In genomic region chr15:68201153-68201878, GRCh38 we compare ENCODE assay signal across 18 cellular contexts. TPM values are rescaled to one million over a fixed set of nuclear protein-coding genes. Genes with fewer than 3 reads are reported as not detected.
DNase-seq lines count a peak whose midpoint lies in the region; ATAC-seq, FAIRE-seq and TF ChIP-seq lines count a peak whose summit lies in the region.
"Had no signal": no experiment of that assay in that cellular context is flagged by ENCODE, and none has a peak within 500 bp of the region (broad histone marks: within the 10 kb centered on the region; RNA-seq: fewer than 3 reads in every experiment).

No MANE protein-coding gene starts in this region.

- FAIRE-seq in GM12878 (lab: Jason Lieb, UNC) (no peak), GM12892 (lab: Jason Lieb, UNC) (no peak)
- FAIRE-seq: frontal cortex had no signal

- H3K4me2 ChIP-seq in H9 (ENCODE audit: insufficient read depth, insufficient read length, low read length) (no peak overlapping the region), GM12878 (ENCODE audit: control insufficient read depth, insufficient read depth) (no peak overlapping the region)

- no peak overlapping the region for H3K4me3 Mint-ChIP-seq in CD4-positive, alpha-beta T cell
- H3K4me3 Mint-ChIP-seq in H9 (no peak overlapping the region; a peak in 1 of 5 replicates), immature natural killer cell (no peak overlapping the region)
- H3K4me3 Mint-ChIP-seq: activated CD4-positive, alpha-beta memory T cell treated with anti-CD3 and anti-CD28 coated beads for 36 hours had no signal

- H4K20me1 ChIP-seq in H9 (ENCODE audit: control insufficient read depth, insufficient read depth, insufficient read length) = no peaks in the 10 kb centered on the region
- no peaks in the 10 kb centered on the region for H4K20me1 ChIP-seq in GM12878 (ENCODE audit: control insufficient read depth, insufficient read depth)

- no peaks in the 10 kb centered on the region for H3K27me3 ChIP-seq in CD4-positive, alpha-beta T cell (ENCODE audit: control insufficient read depth, insufficient read depth, low read length)
- H3K27me3 ChIP-seq in H9 (ENCODE audit: insufficient read depth, low read length) (no peaks in the 10 kb centered on the region), GM12878 (replicated peaks in 1 of 2; ENCODE audit: control insufficient read depth in 2 of 2, insufficient read depth in 2 of 2, low read length in 1 of 2) (no peaks in the 10 kb centered on the region), muscle layer of duodenum (ENCODE audit: low read depth, low read length) (no peaks in the 10 kb centered on the region), transverse colon (no peaks in the 10 kb centered on the region)
- H3K27me3 ChIP-seq: thyroid gland had no signal

- no peaks in the 10 kb centered on the region for H3K9me3 ChIP-seq in CD4-positive, alpha-beta T cell (ENCODE audit: control insufficient read depth, low read length)
- H3K9me3 ChIP-seq in H9 (ENCODE audit: control insufficient read depth, low read depth, low read length) (no peaks in the 10 kb centered on the region), GM12878 (replicated peaks; ENCODE audit: control insufficient read depth, insufficient read depth, low read length) (no peaks in the 10 kb centered on the region), muscle layer of duodenum (ENCODE audit: control insufficient read depth in 1 of 2, low read length in 2 of 2) (no peaks in the 10 kb centered on the region), transverse colon (no peaks in the 10 kb centered on the region)
- H3K9me3 ChIP-seq: thyroid gland had no signal

- peaks cover 6% of the 10 kb centered on the region for H3K4me1 ChIP-seq in H9 (ENCODE audit: insufficient read depth, low read length)
- no peaks in the 10 kb centered on the region; the same call in 1 of the 2 replicates for H3K4me1 ChIP-seq in GM12878 (ENCODE audit: control insufficient read depth, insufficient read depth, low read length)
- H3K4me1 ChIP-seq in muscle layer of duodenum (ENCODE audit: control insufficient read depth in 1 of 2, insufficient read depth in 2 of 2, low read length in 2 of 2) = peaks cover 12 to 27% of the 10 kb centered on the region in 2 donors
- peaks cover 12 to 62% (median 43%) of the 10 kb centered on the region in 4 donors for H3K4me1 ChIP-seq in transverse colon

- H3K79me2 ChIP-seq in H9 (ENCODE audit: insufficient read depth, low read length) (no peaks in the 10 kb centered on the region), GM12878 (ENCODE audit: control insufficient read depth, insufficient read depth, low read length) (no peaks in the 10 kb centered on the region)

- TF ChIP-seq POLR2A in GM12878 (IDR thresholded peaks at IDR 0.05; ENCODE audit: low read depth, low read length) = 0 out of 2 replicates have a peak, but pooled peaks have one; percentile 12
- no peak for TF ChIP-seq POLR2A in GM12892 (IDR thresholded peaks at IDR 0.05; ENCODE audit: low read depth, low read length)
- no peak for TF ChIP-seq POLR2A in transverse colon (IDR thresholded peaks at IDR 0.05)

- in situ Hi-C loops in GM12878 (cut with MboI) (no loop called here), transverse colon (cut with MboI; ENCODE audit: low pct_ligation_motif_present in 1 of 4, low pct_unique_long_range_greater_than_20kb in 1 of 4, low sequenced_read_pairs in 3 of 4) (no loop called here)

- intact Hi-C loops in CD4-positive, alpha-beta T cell (cut with DNase I, micrococcal nuclease) = no loop called here
- intact Hi-C loops in GM12878 (cut with micrococcal nuclease; ENCODE audit: unreplicated experiment) (no loop called here), transverse colon (cut with DNase I; ENCODE audit: low total_unique reads) (no loop called here)

- POLR2A ChIA-PET in CD4-positive, alpha-beta T cell (lab: Charles Lee) = no interaction called here
- POLR2A ChIA-PET in GM12878 (lab: Charles Lee) = no interaction called here

- H3K23ac ChIP-seq in H9 (ENCODE audit: insufficient read length, low read depth, low read length) = no peak overlapping the region

- DNase-seq in CD4-positive, alpha-beta T cell = no peak
- DNase-seq in H9 (no peak), GM12878 (ENCODE audit: low read depth, low spot score) (no peak), immature natural killer cell (no peak), NCI-H1694 (lab: John Stamatoyannopoulos, UW) (no peak), GM12892 (ENCODE audit: insufficient read length) (no peak), transverse colon (no peak)
- DNase-seq: activated CD4-positive, alpha-beta memory T cell treated with anti-CD3 and anti-CD28 coated beads for 36 hours; GDM1; left ventricle myocardium superior; NCI-H1105 treated with DMSO at 0.1 percent for 48 hours; NCI-H748 treated with DMSO at 0.1 percent for 48 hours; thyroid gland had no signal

- H3K36me3 Mint-ChIP-seq in CD4-positive, alpha-beta T cell (ENCODE audit: low read depth) = no peaks in the 10 kb centered on the region
- H3K36me3 Mint-ChIP-seq in H9 (ENCODE audit: insufficient read depth in 1 of 3, low read depth in 3 of 3) = peaks cover 0 to 13% (median 4%) of the 10 kb centered on the region in 3 experiments; a peak in 5 of 7 replicates
- no peaks in the 10 kb centered on the region for H3K36me3 Mint-ChIP-seq in immature natural killer cell

- RAD21 ChIA-PET in GM12878 (lab: Charles Lee; ENCODE audit: unreplicated experiment) = no interaction called here

- no peak overlapping the region for H3K18ac ChIP-seq in H9 (ENCODE audit: insufficient read length, low read depth, low read length)

- no peak overlapping the region for H2BK12ac ChIP-seq in H9 (ENCODE audit: insufficient read length, low read depth, low read length)

- H3K9ac ChIP-seq in H9 (ENCODE audit: extremely low read depth, insufficient read length, low read length) = no peak overlapping the region
- no peak overlapping the region for H3K9ac ChIP-seq in GM12878 (ENCODE audit: control insufficient read depth, insufficient read depth, low read length)

- H4K5ac ChIP-seq in H9 (ENCODE audit: insufficient read length, low read depth, low read length) = no peak overlapping the region

- no peak overlapping the region for H2AK5ac ChIP-seq in H9 (ENCODE audit: insufficient read length, low read length)

- no peaks in the 10 kb centered on the region for H3K23me2 ChIP-seq in H9 (ENCODE audit: insufficient read length, low read depth, low read length, poor library complexity, severe bottlenecking)

- no peaks in the 10 kb centered on the region for H3K79me1 ChIP-seq in H9 (ENCODE audit: insufficient read depth, low read depth, low read length, poor library complexity, severe bottlenecking)

- no peaks in the 10 kb centered on the region for H3K4me1 Mint-ChIP-seq in CD4-positive, alpha-beta T cell (ENCODE audit: low read depth)
- peaks cover 32 to 48% of the 10 kb centered on the region in 2 experiments for H3K4me1 Mint-ChIP-seq in H9
- peaks cover 0 to 2% of the 10 kb centered on the region in 2 donors for H3K4me1 Mint-ChIP-seq in immature natural killer cell

- H3K27ac Mint-ChIP-seq in CD4-positive, alpha-beta T cell = peak overlapping the region; percentile 6
- H3K27ac Mint-ChIP-seq in H9 (peak overlapping the region; percentile 26 to 87 (median 28); a peak in 5 of 7 replicates), immature natural killer cell (no peak overlapping the region)
- H3K27ac Mint-ChIP-seq: activated CD4-positive, alpha-beta memory T cell treated with anti-CD3 and anti-CD28 coated beads for 36 hours; progenitor cell of endocrine pancreas had no signal

- TF ChIP-seq RAD21 in GM12878 (IDR thresholded peaks at IDR 0.05; ENCODE audit: insufficient read depth, low read depth, low read length) = no peak

- H2BK15ac ChIP-seq in H9 (ENCODE audit: low read depth, low read length) = no peak overlapping the region

- ATAC-seq in CD4-positive, alpha-beta T cell (ENCODE audit: poor library complexity) = no peak
- ATAC-seq in GM12878 = no peak
- ATAC-seq: left ventricle myocardium superior had no signal

- H4K91ac ChIP-seq in H9 (ENCODE audit: insufficient read length, low read depth, low read length) = no peak overlapping the region

- H4K8ac ChIP-seq in H9 (replicated peaks; ENCODE audit: insufficient read length, low read depth, low read length) = no peak overlapping the region

- H3K27me3 Mint-ChIP-seq in CD4-positive, alpha-beta T cell = no peaks in the 10 kb centered on the region
- no peaks in the 10 kb centered on the region; the same call in none of the 2 replicates for H3K27me3 Mint-ChIP-seq in H9 (ENCODE audit: low read depth)
- H3K27me3 Mint-ChIP-seq in immature natural killer cell (ENCODE audit: low read depth in 3 of 3) = no peaks in the 10 kb centered on the region
- H3K27me3 Mint-ChIP-seq: activated CD4-positive, alpha-beta memory T cell treated with anti-CD3 and anti-CD28 coated beads for 36 hours; progenitor cell of endocrine pancreas had no signal

- no peak overlapping the region for H2BK120ac ChIP-seq in H9 (ENCODE audit: low read depth, low read length, poor library complexity, severe bottlenecking)

- CTCF ChIA-PET in CD4-positive, alpha-beta T cell (lab: Charles Lee) = no interaction called here
- CTCF ChIA-PET in GM12878 (lab: Yijun Ruan, JAX) = no interaction called here

- no peak overlapping the region; the same call in 1 of the 2 replicates for H3K14ac ChIP-seq in H9 (ENCODE audit: insufficient read depth, low read length)

- BruUV-seq in GM12878 (replicated peaks; lab: Mats Ljungman, UMichigan) = no TSS peak

- TF ChIP-seq EP300 in GM12878 (IDR thresholded peaks at IDR 0.05; ENCODE audit: borderline replicate concordance in 1 of 2, control insufficient read depth in 1 of 2, low read depth in 2 of 2, low read length in 2 of 2) (no peak), transverse colon (IDR thresholded peaks at IDR 0.05; ENCODE audit: low read depth) (no peak)

- H3K36me3 ChIP-seq in GM12878 (ENCODE audit: control insufficient read depth in 2 of 2, insufficient read depth in 2 of 2, low read length in 1 of 2) (peaks cover 2 to 4% of the 10 kb centered on the region in 2 experiments; a peak in 3 of 4 replicates), muscle layer of duodenum (ENCODE audit: control insufficient read depth in 1 of 2, insufficient read depth in 2 of 2, low read length in 2 of 2) (peaks cover 0 to 2% of the 10 kb centered on the region in 2 donors), transverse colon (no peaks in the 10 kb centered on the region)
- H3K36me3 ChIP-seq: thyroid gland had no signal

- no CpG with 5 or more reads among the region's 7 CpGs for WGBS in H9 (ENCODE audit: extremely low coverage, insufficient read length, low lambda C conversion rate)
- WGBS in GM12878 (ENCODE audit: insufficient coverage, insufficient replicate concordance, low lambda C conversion rate, missing lambda C conversion rate) = 81% methylated on average over 7 of the region's 7 CpGs
- WGBS in transverse colon (ENCODE audit: low coverage in 1 of 2), 2 donors = 89 to 100% methylated on average over 3 to 7 of the region's 7 CpGs

- H3K4me3 ChIP-seq in GM12878 = no peak overlapping the region
- no peak overlapping the region for H3K4me3 ChIP-seq in muscle layer of duodenum (ENCODE audit: low read depth in 1 of 2, low read length in 2 of 2)
- H3K4me3 ChIP-seq in transverse colon = no peak overlapping the region
- H3K4me3 ChIP-seq: skin epidermis, thyroid gland had no signal

- H2AFZ ChIP-seq in H9 (ENCODE audit: low read length) (no peak overlapping the region), GM12878 (ENCODE audit: control insufficient read depth, low read depth, low read length) (no peak overlapping the region)

- SMC1A ChIA-PET in GM12878 (lab: Charles Lee; ENCODE audit: uncharacterized antibody, unreplicated experiment) = interaction anchor here (1.3 kb wide), 1 partner anchor 338 kb away, joined by 3 read pairs; no protein-coding TSS in a partner anchor

- no peak overlapping the region for H2BK5ac ChIP-seq in H9 (ENCODE audit: insufficient read length, low read length)

- H3K56ac ChIP-seq in H9 (ENCODE audit: insufficient read length, low read depth, low read length) = no peak overlapping the region

- no peak overlapping the region for H2BK20ac ChIP-seq in H9 (ENCODE audit: low read depth, low read length, poor library complexity, severe bottlenecking)

- H3K27ac ChIP-seq in CD4-positive, alpha-beta T cell (ENCODE audit: low read depth, low read length) = no peak overlapping the region
- no peak overlapping the region for H3K27ac ChIP-seq in H9 (ENCODE audit: insufficient read length, low read depth, low read length)
- no peak overlapping the region for H3K27ac ChIP-seq in GM12878 (ENCODE audit: control insufficient read depth, insufficient read depth)
- peak overlapping the region; percentile 39 for H3K27ac ChIP-seq in muscle layer of duodenum (ENCODE audit: low read length)
- no peak overlapping the region for H3K27ac ChIP-seq in transverse colon
- H3K27ac ChIP-seq: epithelial cell of prostate, thyroid gland had no signal

- H3K4ac ChIP-seq in H9 (ENCODE audit: low read depth, low read length) = no peak overlapping the region

- H3K9me3 Mint-ChIP-seq in CD4-positive, alpha-beta T cell = no peaks in the 10 kb centered on the region
- H3K9me3 Mint-ChIP-seq in H9 (no peaks in the 10 kb centered on the region), immature natural killer cell (no peaks in the 10 kb centered on the region)
- H3K9me3 Mint-ChIP-seq: activated CD4-positive, alpha-beta memory T cell treated with anti-CD3 and anti-CD28 coated beads for 36 hours had no signal

- TF ChIP-seq CTCF in CD4-positive, alpha-beta T cell (IDR thresholded peaks at IDR 0.05) = no peak
- TF ChIP-seq CTCF in H9 (conservative IDR thresholded peaks at IDR 0.05) (no peak), GM12878 (IDR thresholded peaks at IDR 0.05 in 2 of 3, conservative IDR thresholded peaks at IDR 0.05 in 1 of 3; ENCODE audit: control insufficient read depth in 2 of 3, extremely low read depth in 1 of 3, insufficient read depth in 1 of 3, low read depth in 3 of 3, low read length in 3 of 3) (no peak), transverse colon (IDR thresholded peaks at IDR 0.05) (no peak)

- H3T11ph ChIP-seq in H9 (ENCODE audit: low read length) = no peak overlapping the region

RNA-seq across cellular contexts. Expression of gene CALML4, which starts 3.8 kb away (rescaled TPM):
- total RNA-seq in CD4-positive, alpha-beta T cell = 1 to 10 TPM; 1.5 to 2.0 TPM
- 8.2 and 11.8 TPM in 2 replicates for total RNA-seq in H9 (2021)
- 21.2 and 21.8 TPM in 2 replicates for total RNA-seq in GM12878 (2013; cell fraction: nucleolus; rRNA removed)
- 5.5 TPM in 2 replicates for total RNA-seq in GM12878 (2014; rRNA removed)
- 10.3 and 10.4 TPM in 2 replicates for total RNA-seq in GM12878 (2014; rRNA removed; fragmentation: Illumina TruSeq; extraction: Trizol)
- 4.0 and 4.8 TPM in 2 replicates for total RNA-seq in GM12878 (2021)
- polyA plus RNA-seq in GM12878 (2011; ENCODE audit: low read depth) = 3.4 TPM
- polyA plus RNA-seq in GM12878 (2011; rRNA removed) = 5.2 and 9.0 TPM in 2 replicates
- 0.66 and 1.0 TPM in 2 replicates for polyA plus RNA-seq in GM12878 (2011; cell fraction: cytosol; rRNA removed)
- polyA plus RNA-seq in GM12878 (2011; cell fraction: nucleus; rRNA removed) = 8.3 and 14.5 TPM in 2 replicates
- polyA plus RNA-seq in GM12878 (2012) = 2.9 and 6.9 TPM in 2 replicates
- polyA plus RNA-seq in GM12878 (2014; fragmentation: Illumina TruSeq; extraction: Trizol) = 15.9 and 18.1 TPM in 2 replicates
- polyA plus RNA-seq in GM12878 (2014; fragmentation: Nextera tagmentation; extraction: Ambion mirVana) = 1 to 10 TPM; 1.7 to 4.0 TPM
- polyA plus RNA-seq in GM12878 (2014; rRNA removed) = 11.5 and 12.2 TPM in 2 replicates
- 1 to 10 TPM; 3.6 to 4.9 TPM for polyA plus RNA-seq in GM12878 (2016; fragmentation: Nextera tagmentation; extraction: Ambion mirVana)
- polyA minus RNA-seq in GM12878 (2011; rRNA and poly(A)+ RNA removed) = 0.98 and 1.6 TPM in 2 replicates
- polyA minus RNA-seq in GM12878 (2011; cell fraction: cytosol; rRNA and poly(A)+ RNA removed) = not detected in 2 replicates
- polyA minus RNA-seq in GM12878 (2011; cell fraction: nucleus; rRNA and poly(A)+ RNA removed) = 1.5 and 5.4 TPM in 2 replicates
- polyA plus RNA-seq in immature natural killer cell = 1 to 10 TPM in 1 of 3 donors, under 1 TPM in 1, not detected in 1; 0.37 to 4.2 TPM
- 6.8 TPM for polyA plus RNA-seq in GM12892 (2012; ENCODE audit: missing spikeins)
- 100 to 1,000 TPM in 1 of 4 donors, 10 to 100 TPM in 3; 56.3 to 153 (median 75.2) TPM for total RNA-seq in transverse colon

RNA-seq across cellular contexts. Expression of gene CLN6, which starts 28.2 kb away (rescaled TPM):
- 1 to 10 TPM; 8.0 to 8.1 TPM for total RNA-seq in CD4-positive, alpha-beta T cell
- 68.7 and 71.9 TPM in 2 replicates for total RNA-seq in H9 (2021)
- 93.0 and 108 TPM in 2 replicates for total RNA-seq in GM12878 (2013; cell fraction: nucleolus; rRNA removed)
- total RNA-seq in GM12878 (2014; rRNA removed) = 31.1 and 37.1 TPM in 2 replicates
- 27.3 and 29.4 TPM in 2 replicates for total RNA-seq in GM12878 (2014; rRNA removed; fragmentation: Illumina TruSeq; extraction: Trizol)
- total RNA-seq in GM12878 (2021) = 63.5 and 63.7 TPM in 2 replicates
- polyA plus RNA-seq in GM12878 (2011; ENCODE audit: low read depth) = 17.2 TPM
- 21.0 and 53.8 TPM in 2 replicates for polyA plus RNA-seq in GM12878 (2011; rRNA removed)
- polyA plus RNA-seq in GM12878 (2011; cell fraction: cytosol; rRNA removed) = 68.3 and 86.8 TPM in 2 replicates
- 59.7 and 73.1 TPM in 2 replicates for polyA plus RNA-seq in GM12878 (2011; cell fraction: nucleus; rRNA removed)
- 30.2 and 31.2 TPM in 2 replicates for polyA plus RNA-seq in GM12878 (2012)
- 40.5 and 52.1 TPM in 2 replicates for polyA plus RNA-seq in GM12878 (2014; fragmentation: Illumina TruSeq; extraction: Trizol)
- polyA plus RNA-seq in GM12878 (2014; fragmentation: Nextera tagmentation; extraction: Ambion mirVana) = 1 to 10 TPM in 1 of 2 experiments, under 1 TPM in 1; 0.74 to 1.4 TPM
- 69.0 and 72.0 TPM in 2 replicates for polyA plus RNA-seq in GM12878 (2014; rRNA removed)
- 10 to 100 TPM; 16.3 to 19.6 TPM for polyA plus RNA-seq in GM12878 (2016; fragmentation: Nextera tagmentation; extraction: Ambion mirVana)
- polyA minus RNA-seq in GM12878 (2011; rRNA and poly(A)+ RNA removed) = 127 and 131 TPM in 2 replicates
- polyA minus RNA-seq in GM12878 (2011; cell fraction: cytosol; rRNA and poly(A)+ RNA removed) = 34.1 and 34.6 TPM in 2 replicates
- 28.4 and 72.4 TPM in 2 replicates for polyA minus RNA-seq in GM12878 (2011; cell fraction: nucleus; rRNA and poly(A)+ RNA removed)
- polyA plus RNA-seq in immature natural killer cell = 1 to 10 TPM; 1.3 to 2.5 (median 2.3) TPM
- 27.6 TPM for polyA plus RNA-seq in GM12892 (2012; ENCODE audit: missing spikeins)
- total RNA-seq in transverse colon = 10 to 100 TPM; 13.8 to 28.1 (median 18.2) TPM

Comparison
In these comparisons a context has a peak if more than half of its experiments do, and no peak if none do; other contexts are left out.
1. H3K27ac Mint-ChIP-seq: peak in CD4-positive, alpha-beta T cell (single experiment) and H9 (3 of 3); none in immature natural killer cell (0 of 6).